Comparison of ENCODE assay signal across 8 cellular contexts in genomic region chr7:22350466-22351328, GRCh38.
DNase-seq lines count a peak whose midpoint lies in the region; ATAC-seq and TF ChIP-seq lines count a peak whose summit lies in the region.

No MANE protein-coding gene starts in this region.

- no peak for TF ChIP-seq POLR2A in erythroblast (IDR thresholded peaks at IDR 0.05; ENCODE audit: low read length)

- peak; percentile 48 for ATAC-seq in GM21526 (IDR thresholded peaks at IDR 0.05; ENCODE audit: low FRiP score, unreplicated experiment)

- DNase-seq in DMS153 treated with DMSO at 0.1 percent for 48 hours (lab: John Stamatoyannopoulos, UW; ENCODE audit: unreplicated experiment) (peak; percentile 54), HUDEP-2 (lab: John Stamatoyannopoulos, UW; ENCODE audit: unreplicated experiment in 76 of 76) (peak in 73 of 76 experiments; percentile 26 to 99 (median 79)), erythroblast (lab: John Stamatoyannopoulos, UW) (peak; percentile 85 to 94), hippocampal formation (lab: John Stamatoyannopoulos, UW) (no peak), NCI-H2081 (lab: John Stamatoyannopoulos, UW) (no peak)
- no peak for DNase-seq in stimulated activated CD4-positive, alpha-beta T cell treated with anti-CD3 and anti-CD28 coated beads, Interleukin-4, amount 100 ng/mL, for 24 hours
- no peak for DNase-seq in central memory CD4-positive, alpha-beta T cell

Comparison
In these comparisons a context has a peak if more than half of its experiments do, and no peak if none do; other contexts are left out.
1. DNase-seq: peak in DMS153 treated with DMSO at 0.1 percent for 48 hours (single experiment), HUDEP-2 (73 of 76) and erythroblast (2 of 2); none in hippocampal formation (0 of 2), stimulated activated CD4-positive, alpha-beta T cell treated with anti-CD3 and anti-CD28 coated beads, Interleukin-4, amount 100 ng/mL, for 24 hours (single experiment), NCI-H2081 (0 of 2) and central memory CD4-positive, alpha-beta T cell (single experiment).